ENCODE assay signal across 24 cellular contexts in genomic region chr18:35938562-35938961, GRCh38.
DNase-seq lines count a peak whose midpoint lies in the region; ATAC-seq and TF ChIP-seq lines count a peak whose summit lies in the region.
"Had no signal": no experiment of that assay in that cellular context is flagged by ENCODE, and none has a peak within 500 bp of the region (broad histone marks: within the 10 kb centered on the region; RNA-seq: fewer than 3 reads in every experiment).

No MANE protein-coding gene starts in this region.

- no peak for TF ChIP-seq POLR2A in body of pancreas (IDR thresholded peaks at IDR 0.05)

- H3K4me1 ChIP-seq in foreskin keratinocyte (peaks cover 17% of the 10 kb centered on the region), body of pancreas (no peaks in the 10 kb centered on the region)
- H3K4me1 ChIP-seq: ascending aorta, tibial artery had no signal

- H3K4me3 ChIP-seq in body of pancreas, result no peak overlapping the region
- H3K4me3 ChIP-seq: ascending aorta, tibial artery had no signal

- H3K36me3 ChIP-seq in body of pancreas (replicated peaks in 1 of 2; ENCODE audit: insufficient read depth in 1 of 2, low read depth in 2 of 2), result no peaks in the 10 kb centered on the region
- H3K36me3 ChIP-seq: ascending aorta, tibial artery had no signal

- no peak overlapping the region for H3K27ac ChIP-seq in foreskin keratinocyte
- H3K27ac ChIP-seq in body of pancreas, result no peak overlapping the region
- H3K27ac ChIP-seq: ascending aorta, tibial artery had no signal

- DNase-seq in COLO829 (ENCODE audit: low spot score), result peak; percentile 19
- DNase-seq in amniotic epithelial cell (ENCODE audit: low read depth), result peak; percentile 48
- peak in 1 of 2 donors; percentile 39 for DNase-seq in foreskin keratinocyte
- no peak for DNase-seq in NCI-H2227 (lab: John Stamatoyannopoulos, UW; ENCODE audit: unreplicated experiment)
- DNase-seq in SHP77 (lab: John Stamatoyannopoulos, UW), result no peak
- no peak for DNase-seq in body of pancreas
- DNase-seq: activated CD4-positive, CD25-positive, alpha-beta regulatory T cell treated with anti-CD3 and anti-CD28 coated beads, Interleukin-2, amount 50 U/mL, for 72 hours; activated CD8-positive, alpha-beta T cell treated with anti-CD3 and anti-CD28 coated beads, Interleukin-2, amount 10 ng/mL, durations not matched to agents 7 days and 5 days; activated effector memory CD4-positive, alpha-beta T cell treated with Interleukin-2 at 50 U/mL for 16 hours; DMS79; GF-D8; midbrain; natural killer cell; NCI-H1105; NCI-H187 treated with DMSO at 0.1 percent for 48 hours; NCI-H2171 treated with DMSO at 0.1 percent for 48 hours; occipital lobe; stimulated activated naive CD8-positive, alpha-beta T cell treated with anti-CD3 and anti-CD28 coated beads, Interleukin-15, amount 100 ng/mL, for 72 hours; T-helper 17 cell; tibial artery had no signal

- no peaks in the 10 kb centered on the region for H3K27me3 ChIP-seq in foreskin keratinocyte
- H3K27me3 ChIP-seq in body of pancreas, result no peaks in the 10 kb centered on the region
- H3K27me3 ChIP-seq: ascending aorta, tibial artery had no signal

- no peaks in the 10 kb centered on the region for H3K9me3 ChIP-seq in body of pancreas
- H3K9me3 ChIP-seq: ascending aorta, tibial artery had no signal

- TF ChIP-seq CTCF in foreskin keratinocyte (conservative IDR thresholded peaks at IDR 0.05), result no peak
- TF ChIP-seq CTCF in body of pancreas (IDR thresholded peaks at IDR 0.05), result no peak

- intact Hi-C loops in body of pancreas (cut with DNase I), result no loop called here

- 61 to 71% methylated on average over 1 of the region's 1 CpG for WGBS in body of pancreas, 2 donors

- peak; percentile 53 for ATAC-seq in HG03060 (IDR thresholded peaks at IDR 0.05; ENCODE audit: low read depth, unreplicated experiment)
- ATAC-seq in foreskin keratinocyte, result peak; percentile 38
- no peak for ATAC-seq in HG03039 (IDR thresholded peaks at IDR 0.05; ENCODE audit: unreplicated experiment)
- no peak for ATAC-seq in body of pancreas
- ATAC-seq: activated CD8-positive, alpha-beta T cell treated with anti-CD3 and anti-CD28 coated beads, Interleukin-2, amount 10 ng/mL, durations not matched to agents 7 days and 5 days; natural killer cell; SK-N-SH treated with all-trans-retinoic acid at 6 μM for 48 hours; stimulated activated naive CD8-positive, alpha-beta T cell treated with anti-CD3 and anti-CD28 coated beads, Interleukin-15, amount 100 ng/mL, for 72 hours; T-helper 17 cell had no signal

Comparison
In these comparisons a context has a peak if more than half of its experiments do, and no peak if none do; other contexts are left out.
1. DNase-seq: peak in COLO829 (single experiment) and amniotic epithelial cell (single experiment); none in NCI-H2227 (single experiment), SHP77 (0 of 2) and body of pancreas (0 of 4).
2. ATAC-seq: peak in HG03060 (single experiment) and foreskin keratinocyte (single experiment); none in HG03039 (single experiment) and body of pancreas (single experiment).